ENCODE assay signal across 19 cellular contexts in genomic region chr11:66361502-66361941, GRCh38. TPM values are rescaled to one million over a fixed set of nuclear protein-coding genes. Genes with fewer than 3 reads are reported as not detected.
DNase-seq lines count a peak whose midpoint lies in the region; ATAC-seq and TF ChIP-seq lines count a peak whose summit lies in the region.
"Had no signal": no experiment of that assay in that cellular context is flagged by ENCODE, and none has a peak within 500 bp of the region (broad histone marks: within the 10 kb centered on the region; RNA-seq: fewer than 3 reads in every experiment).

No MANE protein-coding gene starts in this region.

- no peaks in the 10 kb centered on the region for H3K9me3 Mint-ChIP-seq in activated naive CD4-positive, alpha-beta T cell treated with anti-CD3 and anti-CD28 coated beads for 36 hours
- H3K9me3 Mint-ChIP-seq in activated naive CD4-positive, alpha-beta T cell treated with anti-CD3 and anti-CD28 coated beads, Interleukin-2, amount 10 ng/mL, durations not matched to agents 7 days and 5 days: no peaks in the 10 kb centered on the region
- H3K9me3 Mint-ChIP-seq in mesothelial cell of epicardium: no peaks in the 10 kb centered on the region
- H3K9me3 Mint-ChIP-seq in stimulated activated naive B cell treated with anti-CD40 and anti-IgM and Interleukin-4, amounts not matched to agents 10 μg/mL and 1 μg/mL and 100 μg/mL, for 72 hours: no peaks in the 10 kb centered on the region
- H3K9me3 Mint-ChIP-seq: effector memory CD8-positive, alpha-beta T cell; IgD-negative memory B cell had no signal

- CTCF ChIA-PET in activated naive CD4-positive, alpha-beta T cell treated with anti-CD3 and anti-CD28 coated beads for 36 hours (lab: Charles Lee): interaction anchor here (1.0 to 1.5 kb wide), 4 partner anchors 11 to 50 kb away, joined by 3 to 6 read pairs (median 4); no protein-coding TSS in a partner anchor
- CTCF ChIA-PET in activated naive CD4-positive, alpha-beta T cell treated with anti-CD3 and anti-CD28 coated beads, Interleukin-2, amount 10 ng/mL, durations not matched to agents 7 days and 5 days (lab: Charles Lee): interaction anchor here (1.2 to 4.9 kb wide), 3 partner anchors 16 to 28 kb away, joined by 5 to 22 read pairs (median 6); no protein-coding TSS in a partner anchor

- intact Hi-C loops in activated naive CD4-positive, alpha-beta T cell treated with anti-CD3 and anti-CD28 coated beads for 36 hours (cut with micrococcal nuclease): no loop called here

- in situ Hi-C loops in SK-MEL-5 (cut with HindIII; ENCODE audit: low pct_unique_long_range_greater_than_20kb, low sequenced_read_pairs): no loop called here

- no peak overlapping the region for H3K4me3 Mint-ChIP-seq in activated naive CD4-positive, alpha-beta T cell treated with anti-CD3 and anti-CD28 coated beads for 36 hours
- no peak overlapping the region for H3K4me3 Mint-ChIP-seq in activated naive CD4-positive, alpha-beta T cell treated with anti-CD3 and anti-CD28 coated beads, Interleukin-2, amount 10 ng/mL, durations not matched to agents 7 days and 5 days
- no peak overlapping the region for H3K4me3 Mint-ChIP-seq in mesothelial cell of epicardium
- H3K4me3 Mint-ChIP-seq in stimulated activated naive B cell treated with anti-CD40 and anti-IgM and Interleukin-4, amounts not matched to agents 10 μg/mL and 1 μg/mL and 100 μg/mL, for 72 hours: no peak overlapping the region
- H3K4me3 Mint-ChIP-seq: effector memory CD8-positive, alpha-beta T cell; IgD-negative memory B cell had no signal

- DNase-seq in activated naive CD4-positive, alpha-beta T cell treated with anti-CD3 and anti-CD28 coated beads for 36 hours: no peak
- no peak for DNase-seq in activated naive CD4-positive, alpha-beta T cell treated with anti-CD3 and anti-CD28 coated beads, Interleukin-2, amount 10 ng/mL, durations not matched to agents 7 days and 5 days
- DNase-seq in SK-MEL-5 (ENCODE audit: low read depth, low spot score) (peak; percentile 88), mesothelial cell of epicardium (ENCODE audit: low spot score in 2 of 2, unreplicated experiment in 2 of 2) (no peak), NCI-H82 treated with DMSO at 0.1 percent for 48 hours (lab: John Stamatoyannopoulos, UW; ENCODE audit: unreplicated experiment) (no peak)
- no peak for DNase-seq in stimulated activated naive B cell treated with anti-CD40 and anti-IgM and Interleukin-4, amounts not matched to agents 10 μg/mL and 1 μg/mL and 100 μg/mL, for 72 hours
- DNase-seq: activated effector memory CD4-positive, alpha-beta T cell treated with anti-CD3 and anti-CD28 coated beads, Interleukin-2, amount 50 U/mL, for 16 hours; effector memory CD8-positive, alpha-beta T cell; heart right ventricle; MM.1S; NCI-H1694; NCI-H2227 treated with DMSO at 0.1 percent for 48 hours; PC-9; stimulated activated CD4-positive, alpha-beta T cell treated with anti-CD3 and anti-CD28 coated beads, Interleukin-1b, Interleukin-23, amount 100 ng/mL, for 48 hours; stomach; uterus had no signal

- TF ChIP-seq CTCF in mesothelial cell of epicardium (IDR thresholded peaks at IDR 0.05; ENCODE audit: unreplicated experiment): no peak

- H3K4me1 Mint-ChIP-seq in activated naive CD4-positive, alpha-beta T cell treated with anti-CD3 and anti-CD28 coated beads for 36 hours (ENCODE audit: low read depth): no peaks in the 10 kb centered on the region
- no peaks in the 10 kb centered on the region for H3K4me1 Mint-ChIP-seq in activated naive CD4-positive, alpha-beta T cell treated with anti-CD3 and anti-CD28 coated beads, Interleukin-2, amount 10 ng/mL, durations not matched to agents 7 days and 5 days
- no peaks in the 10 kb centered on the region for H3K4me1 Mint-ChIP-seq in mesothelial cell of epicardium
- H3K4me1 Mint-ChIP-seq in stimulated activated naive B cell treated with anti-CD40 and anti-IgM and Interleukin-4, amounts not matched to agents 10 μg/mL and 1 μg/mL and 100 μg/mL, for 72 hours: peaks cover 0 to 1% of the 10 kb centered on the region in 2 donors
- H3K4me1 Mint-ChIP-seq: IgD-negative memory B cell had no signal

- no peaks in the 10 kb centered on the region for H3K27me3 Mint-ChIP-seq in activated naive CD4-positive, alpha-beta T cell treated with anti-CD3 and anti-CD28 coated beads for 36 hours (ENCODE audit: low read depth)
- no peaks in the 10 kb centered on the region for H3K27me3 Mint-ChIP-seq in activated naive CD4-positive, alpha-beta T cell treated with anti-CD3 and anti-CD28 coated beads, Interleukin-2, amount 10 ng/mL, durations not matched to agents 7 days and 5 days
- H3K27me3 Mint-ChIP-seq in mesothelial cell of epicardium (ENCODE audit: low read depth): no peaks in the 10 kb centered on the region
- H3K27me3 Mint-ChIP-seq in stimulated activated naive B cell treated with anti-CD40 and anti-IgM and Interleukin-4, amounts not matched to agents 10 μg/mL and 1 μg/mL and 100 μg/mL, for 72 hours: no peaks in the 10 kb centered on the region
- H3K27me3 Mint-ChIP-seq: effector memory CD8-positive, alpha-beta T cell; IgD-negative memory B cell had no signal

- H3K36me3 Mint-ChIP-seq in activated naive CD4-positive, alpha-beta T cell treated with anti-CD3 and anti-CD28 coated beads for 36 hours (ENCODE audit: low read depth): peaks cover 6% of the 10 kb centered on the region
- peaks cover 2% of the 10 kb centered on the region for H3K36me3 Mint-ChIP-seq in activated naive CD4-positive, alpha-beta T cell treated with anti-CD3 and anti-CD28 coated beads, Interleukin-2, amount 10 ng/mL, durations not matched to agents 7 days and 5 days
- H3K36me3 Mint-ChIP-seq in mesothelial cell of epicardium: peaks cover 10% of the 10 kb centered on the region
- H3K36me3 Mint-ChIP-seq in stimulated activated naive B cell treated with anti-CD40 and anti-IgM and Interleukin-4, amounts not matched to agents 10 μg/mL and 1 μg/mL and 100 μg/mL, for 72 hours: peaks cover 18 to 28% of the 10 kb centered on the region in 2 donors

- no peak for ATAC-seq in stimulated activated naive B cell treated with anti-CD40 and anti-IgM and Interleukin-4, amounts not matched to agents 10 μg/mL and 1 μg/mL and 100 μg/mL, for 72 hours (replicated peaks)
- ATAC-seq in GM19023 (IDR thresholded peaks at IDR 0.05; ENCODE audit: unreplicated experiment): no peak
- no peak for ATAC-seq in GM21723 (IDR thresholded peaks at IDR 0.05; ENCODE audit: unreplicated experiment)
- ATAC-seq: effector memory CD8-positive, alpha-beta T cell; heart right ventricle had no signal

- H3K27ac Mint-ChIP-seq in activated naive CD4-positive, alpha-beta T cell treated with anti-CD3 and anti-CD28 coated beads for 36 hours: peak overlapping the region; percentile 24
- H3K27ac Mint-ChIP-seq in activated naive CD4-positive, alpha-beta T cell treated with anti-CD3 and anti-CD28 coated beads, Interleukin-2, amount 10 ng/mL, durations not matched to agents 7 days and 5 days: no peak overlapping the region
- H3K27ac Mint-ChIP-seq in mesothelial cell of epicardium: peak overlapping the region; percentile 78
- peak overlapping the region; percentile 11 for H3K27ac Mint-ChIP-seq in stimulated activated naive B cell treated with anti-CD40 and anti-IgM and Interleukin-4, amounts not matched to agents 10 μg/mL and 1 μg/mL and 100 μg/mL, for 72 hours
- H3K27ac Mint-ChIP-seq: effector memory CD8-positive, alpha-beta T cell had no signal

RNA-seq across cellular contexts. Expression of gene SLC29A2, which starts 10.0 kb away (rescaled TPM):
- 1 to 10 TPM; 6.6 to 7.4 TPM for total RNA-seq in activated naive CD4-positive, alpha-beta T cell treated with anti-CD3 and anti-CD28 coated beads for 36 hours
- 0.63 and 2.0 TPM in 2 replicates for total RNA-seq in SK-MEL-5 (2014; rRNA removed; shearing (Covaris generic))
- polyA plus RNA-seq in SK-MEL-5 (2015; cell fraction: cytosol; rRNA removed): 4.3 and 5.2 TPM in 2 replicates
- 11.6 and 11.7 TPM in 2 replicates for polyA plus RNA-seq in SK-MEL-5 (2015; cell fraction: nucleus; rRNA removed)
- total RNA-seq in mesothelial cell of epicardium: 33.0 to 35.9 TPM (median 35.7 TPM) in 3 replicates

RNA-seq across cellular contexts. Expression of gene B4GAT1, which starts 14.1 kb away (rescaled TPM):
- 1 to 10 TPM; 5.4 to 5.8 TPM for total RNA-seq in activated naive CD4-positive, alpha-beta T cell treated with anti-CD3 and anti-CD28 coated beads for 36 hours
- 58.8 and 65.6 TPM in 2 replicates for total RNA-seq in SK-MEL-5 (2014; rRNA removed; shearing (Covaris generic))
- 76.0 and 87.7 TPM in 2 replicates for polyA plus RNA-seq in SK-MEL-5 (2015; cell fraction: cytosol; rRNA removed)
- polyA plus RNA-seq in SK-MEL-5 (2015; cell fraction: nucleus; rRNA removed): 8.1 and 8.2 TPM in 2 replicates
- total RNA-seq in mesothelial cell of epicardium: 28.1 to 30.2 TPM (median 29.5 TPM) in 3 replicates

RNA-seq across cellular contexts. Expression of gene BRMS1, which starts 16.6 kb away (rescaled TPM):
- 10 to 100 TPM; 24.0 to 25.3 TPM for total RNA-seq in activated naive CD4-positive, alpha-beta T cell treated with anti-CD3 and anti-CD28 coated beads for 36 hours
- 70.2 and 70.5 TPM in 2 replicates for total RNA-seq in SK-MEL-5 (2014; rRNA removed; shearing (Covaris generic))
- 61.1 and 64.3 TPM in 2 replicates for polyA plus RNA-seq in SK-MEL-5 (2015; cell fraction: cytosol; rRNA removed)
- 35.5 and 36.4 TPM in 2 replicates for polyA plus RNA-seq in SK-MEL-5 (2015; cell fraction: nucleus; rRNA removed)
- 25.0 to 27.1 TPM (median 26.5 TPM) in 3 replicates for total RNA-seq in mesothelial cell of epicardium

RNA-seq across cellular contexts. Expression of gene RIN1, which starts 25.3 kb away (rescaled TPM):
- 1 to 10 TPM; 2.0 to 2.6 TPM for total RNA-seq in activated naive CD4-positive, alpha-beta T cell treated with anti-CD3 and anti-CD28 coated beads for 36 hours
- total RNA-seq in SK-MEL-5 (2014; rRNA removed; shearing (Covaris generic)): 12.1 and 12.2 TPM in 2 replicates
- polyA plus RNA-seq in SK-MEL-5 (2015; cell fraction: cytosol; rRNA removed): 19.2 and 19.6 TPM in 2 replicates
- 70.7 and 71.5 TPM in 2 replicates for polyA plus RNA-seq in SK-MEL-5 (2015; cell fraction: nucleus; rRNA removed)
- total RNA-seq in mesothelial cell of epicardium: 6.7 to 7.1 TPM (median 7.0 TPM) in 3 replicates

RNA-seq across cellular contexts. Expression of gene CD248, which starts 44.7 kb away (rescaled TPM):
- under 1 TPM; 0.15 to 0.26 TPM for total RNA-seq in activated naive CD4-positive, alpha-beta T cell treated with anti-CD3 and anti-CD28 coated beads for 36 hours
- not detected in 2 replicates for total RNA-seq in SK-MEL-5 (2014; rRNA removed; shearing (Covaris generic))
- polyA plus RNA-seq in SK-MEL-5 (2015; cell fraction: cytosol; rRNA removed): not detected in 2 replicates
- polyA plus RNA-seq in SK-MEL-5 (2015; cell fraction: nucleus; rRNA removed): not detected in 2 replicates
- 95.2 to 102 TPM (median 97.9 TPM) in 3 replicates for total RNA-seq in mesothelial cell of epicardium
- total RNA-seq: PC-9 had no signal
